ENCODE assay signal across 8 cellular contexts in the genomic region with DNA sequence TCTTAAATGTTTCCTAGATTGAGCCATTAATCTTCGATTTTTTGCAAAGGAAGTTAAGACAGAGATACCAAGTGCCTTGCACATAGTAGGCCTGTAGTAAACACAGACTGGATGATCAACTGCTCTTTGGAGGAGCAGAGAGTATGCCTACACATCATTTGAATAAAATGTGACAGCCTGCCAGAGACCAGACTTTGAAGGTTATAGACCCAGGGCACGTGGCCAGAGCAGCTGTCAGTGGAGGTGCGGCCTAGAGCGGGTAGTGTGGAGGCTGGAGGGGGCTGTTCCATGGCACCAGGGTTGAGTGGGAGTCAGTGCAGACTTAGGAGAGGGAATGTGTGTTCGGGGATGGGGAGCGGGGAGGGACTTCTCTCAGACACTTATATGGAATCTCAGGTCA.
A peak's percentile ranks its signal among the peaks of the same experiment; 100 is the strongest.
DNase-seq lines count a peak whose midpoint lies in the region; ATAC-seq and TF ChIP-seq lines count a peak whose summit lies in the region.

No MANE protein-coding gene starts in this region.

- H3K4me3 ChIP-seq in skin epidermis: no peak overlapping the region

- peak overlapping the region in 20 of 21 experiments; percentile 29 to 90 (median 80) for H3K27ac ChIP-seq in skin epidermis

- ATAC-seq in activated CD8-positive, alpha-beta T cell treated with anti-CD3 and anti-CD28 coated beads for 36 hours: no peak
- ATAC-seq in HG02678 (IDR thresholded peaks at IDR 0.05; ENCODE audit: unreplicated experiment): no peak

- no peak overlapping the region for H3K4me3 Mint-ChIP-seq in activated CD8-positive, alpha-beta T cell treated with anti-CD3 and anti-CD28 coated beads for 36 hours

- no peaks in the 10 kb centered on the region for H3K36me3 Mint-ChIP-seq in activated CD8-positive, alpha-beta T cell treated with anti-CD3 and anti-CD28 coated beads for 36 hours (ENCODE audit: low read depth)

- H3K9me3 Mint-ChIP-seq in activated CD8-positive, alpha-beta T cell treated with anti-CD3 and anti-CD28 coated beads for 36 hours: no peaks in the 10 kb centered on the region

- H3K27ac Mint-ChIP-seq in activated CD8-positive, alpha-beta T cell treated with anti-CD3 and anti-CD28 coated beads for 36 hours: peak overlapping the region; percentile 70

- no peak for TF ChIP-seq CTCF in activated CD8-positive, alpha-beta T cell treated with anti-CD3 and anti-CD28 coated beads for 36 hours (IDR thresholded peaks at IDR 0.05)

- in situ Hi-C loops in G401 (cut with HindIII; ENCODE audit: low sequenced_read_pairs): no loop called here

- intact Hi-C loops in activated CD8-positive, alpha-beta T cell treated with anti-CD3 and anti-CD28 coated beads for 36 hours (cut with micrococcal nuclease): loop anchor here (5.0 kb wide), 1 partner anchor 44 kb away; no protein-coding TSS in a partner anchor
- intact Hi-C loops in cardiac septum (cut with DNase I): loop anchor here (2.0 kb wide), 1 partner anchor 25 kb away; no protein-coding TSS in a partner anchor

- no peaks in the 10 kb centered on the region for H3K27me3 Mint-ChIP-seq in activated CD8-positive, alpha-beta T cell treated with anti-CD3 and anti-CD28 coated beads for 36 hours

- CTCF ChIA-PET in activated CD8-positive, alpha-beta T cell treated with anti-CD3 and anti-CD28 coated beads for 36 hours (lab: Charles Lee): interaction anchor here (1.4 kb wide), 1 partner anchor 9 kb away, joined by 6 read pairs; no protein-coding TSS in a partner anchor

- POLR2A ChIA-PET in activated CD8-positive, alpha-beta T cell treated with anti-CD3 and anti-CD28 coated beads for 36 hours (lab: Charles Lee): interaction anchor here (0.6 to 2.1 kb wide), 5 partner anchors 9 to 1188 kb away, joined by 3 to 7 read pairs (median 3); no protein-coding TSS in a partner anchor

- DNase-seq in HT-29 (ENCODE audit: low spot score): peak; percentile 61
- DNase-seq in activated CD8-positive, alpha-beta T cell treated with anti-CD3 and anti-CD28 coated beads for 36 hours: no peak
- DNase-seq in cardiac septum (ENCODE audit: low spot score): peak; percentile 73
- no peak for DNase-seq in MV-4-11 (lab: John Stamatoyannopoulos, UW)
- no peak for DNase-seq in G401 (ENCODE audit: low spot score)
- no peak for DNase-seq in UCSD-AML1 (lab: John Stamatoyannopoulos, UW; ENCODE audit: unreplicated experiment)

- peaks cover 78% of the 10 kb centered on the region for H3K4me1 Mint-ChIP-seq in activated CD8-positive, alpha-beta T cell treated with anti-CD3 and anti-CD28 coated beads for 36 hours (ENCODE audit: low read depth)

Comparison
In these comparisons a context has a peak if more than half of its experiments do, and no peak if none do; other contexts are left out.
1. DNase-seq: peak in HT-29 (single experiment) and cardiac septum (single experiment); none in activated CD8-positive, alpha-beta T cell treated with anti-CD3 and anti-CD28 coated beads for 36 hours (single experiment), MV-4-11 (single experiment), G401 (single experiment) and UCSD-AML1 (single experiment).